18 cellular contexts compared by ENCODE assay signal in the genomic region with DNA sequence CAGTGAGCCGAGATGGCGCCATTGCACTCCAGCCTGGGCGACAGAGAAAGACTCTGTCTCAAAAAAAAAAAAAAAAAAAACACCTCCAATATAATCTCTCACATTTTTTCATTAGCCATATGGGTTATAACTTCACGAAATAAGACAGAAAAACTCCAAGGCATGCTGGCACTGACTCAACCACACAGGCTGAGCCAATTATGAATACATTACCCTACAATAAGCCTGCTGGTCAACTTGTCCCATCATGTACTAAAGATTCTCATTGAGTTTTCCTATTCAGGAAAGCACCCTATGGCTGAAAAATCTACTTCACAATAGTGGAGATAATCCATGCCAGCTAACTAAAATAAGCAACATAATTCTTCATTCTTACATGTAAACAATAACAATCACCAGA.
"Had no signal": no experiment of that assay in that cellular context is flagged by ENCODE, and none has a peak within 500 bp of the region (broad histone marks: within the 10 kb centered on the region; RNA-seq: fewer than 3 reads in every experiment).

No MANE protein-coding gene starts in this region.

- H3K4me3 Mint-ChIP-seq: activated CD8-positive, alpha-beta T cell treated with anti-CD3 and anti-CD28 coated beads, Interleukin-2, amount 10 ng/mL, durations not matched to agents 7 days and 5 days; activated naive CD4-positive, alpha-beta T cell treated with anti-CD3 and anti-CD28 coated beads, Interleukin-2, amount 10 ng/mL, durations not matched to agents 7 days and 5 days; activated T-cell treated with anti-CD3 and anti-CD28 coated beads, Interleukin-2, amount 50 U/mL, for 4 hours; memory B cell; naive B cell; neural crest cell; stimulated activated naive B cell treated with anti-CD40 and anti-IgM and Interleukin-4, amounts not matched to agents 10 μg/mL and 1 μg/mL and 100 μg/mL, for 72 hours had no signal

- H3K36me3 Mint-ChIP-seq: activated naive CD4-positive, alpha-beta T cell treated with anti-CD3 and anti-CD28 coated beads, Interleukin-2, amount 10 ng/mL, durations not matched to agents 7 days and 5 days; memory B cell; naive B cell; stimulated activated naive B cell treated with anti-CD40 and anti-IgM and Interleukin-4, amounts not matched to agents 10 μg/mL and 1 μg/mL and 100 μg/mL, for 72 hours had no signal

- H3K4me3 ChIP-seq: gastroesophageal sphincter, heart right ventricle, mucosa of descending colon, upper lobe of right lung had no signal

- H3K36me3 ChIP-seq: gastroesophageal sphincter, heart right ventricle, upper lobe of right lung had no signal

- H3K27ac ChIP-seq: gastroesophageal sphincter, heart right ventricle, upper lobe of right lung had no signal

- H3K27me3 ChIP-seq: gastroesophageal sphincter, heart right ventricle, upper lobe of right lung had no signal

- H3K9me3 ChIP-seq: gastroesophageal sphincter, mucosa of descending colon, upper lobe of right lung had no signal

- H3K9me3 Mint-ChIP-seq: activated naive CD4-positive, alpha-beta T cell treated with anti-CD3 and anti-CD28 coated beads, Interleukin-2, amount 10 ng/mL, durations not matched to agents 7 days and 5 days; activated T-cell treated with anti-CD3 and anti-CD28 coated beads, Interleukin-2, amount 50 U/mL, for 4 hours; memory B cell; naive B cell; neural crest cell; stimulated activated naive B cell treated with anti-CD40 and anti-IgM and Interleukin-4, amounts not matched to agents 10 μg/mL and 1 μg/mL and 100 μg/mL, for 72 hours had no signal

- DNase-seq: activated CD4-positive, alpha-beta T cell treated with anti-CD3 and anti-CD28 coated beads for 48 hours; activated CD4-positive, CD25-positive, alpha-beta regulatory T cell; activated CD8-positive, alpha-beta T cell treated with anti-CD3 and anti-CD28 coated beads, Interleukin-2, amount 10 ng/mL, durations not matched to agents 7 days and 5 days; activated naive CD4-positive, alpha-beta T cell treated with anti-CD3 and anti-CD28 coated beads, Interleukin-2, amount 10 ng/mL, durations not matched to agents 7 days and 5 days; activated T-cell treated with anti-CD3 and anti-CD28 coated beads, Interleukin-2, amount 50 U/mL, for 4 hours; erythroblast; heart right ventricle; left ventricle myocardium superior; mucosa of descending colon; naive B cell; stimulated activated naive B cell treated with anti-CD40 and anti-IgM and Interleukin-4, amounts not matched to agents 10 μg/mL and 1 μg/mL and 100 μg/mL, for 72 hours; T-helper 1 cell; T-helper 9 cell; upper lobe of right lung had no signal

- H3K27ac Mint-ChIP-seq: activated CD8-positive, alpha-beta T cell treated with anti-CD3 and anti-CD28 coated beads, Interleukin-2, amount 10 ng/mL, durations not matched to agents 7 days and 5 days; activated naive CD4-positive, alpha-beta T cell treated with anti-CD3 and anti-CD28 coated beads, Interleukin-2, amount 10 ng/mL, durations not matched to agents 7 days and 5 days; memory B cell; naive B cell; progenitor cell of endocrine pancreas; stimulated activated naive B cell treated with anti-CD40 and anti-IgM and Interleukin-4, amounts not matched to agents 10 μg/mL and 1 μg/mL and 100 μg/mL, for 72 hours had no signal

- H3K27me3 Mint-ChIP-seq: progenitor cell of endocrine pancreas had no signal

- H3K4me1 Mint-ChIP-seq: activated naive CD4-positive, alpha-beta T cell treated with anti-CD3 and anti-CD28 coated beads, Interleukin-2, amount 10 ng/mL, durations not matched to agents 7 days and 5 days; neural crest cell had no signal
